ENCODE assay signal across 1 cellular context in the genomic region with DNA sequence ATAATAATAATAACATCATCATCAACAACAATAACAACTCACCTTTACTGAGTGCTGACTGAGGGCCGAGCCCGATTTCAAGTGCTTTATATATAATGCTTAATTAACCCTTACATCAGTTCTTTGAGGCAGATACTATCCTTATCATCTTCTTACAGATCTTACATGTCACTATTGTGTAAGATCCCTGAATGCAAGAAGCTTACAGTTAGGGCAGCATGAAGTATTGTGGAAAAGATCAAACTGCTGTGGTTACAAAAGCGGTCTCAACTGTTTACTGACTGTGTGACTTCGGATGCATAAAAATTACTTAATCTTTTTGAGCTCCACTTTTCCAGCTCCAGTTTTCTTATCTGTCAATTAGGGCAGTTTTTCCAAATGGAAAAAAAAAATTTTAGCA.
TF ChIP-seq lines count a peak whose summit lies in the region.

No MANE protein-coding gene starts in this region.

TF ChIP-seq in A549, 52 proteins besides CTCF, POLR2A, EP300 and RAD21 (continued from another document):
- TF ChIP-seq USF2 (IDR thresholded peaks at IDR 0.05): no peak
- TF ChIP-seq, protein P1, sequence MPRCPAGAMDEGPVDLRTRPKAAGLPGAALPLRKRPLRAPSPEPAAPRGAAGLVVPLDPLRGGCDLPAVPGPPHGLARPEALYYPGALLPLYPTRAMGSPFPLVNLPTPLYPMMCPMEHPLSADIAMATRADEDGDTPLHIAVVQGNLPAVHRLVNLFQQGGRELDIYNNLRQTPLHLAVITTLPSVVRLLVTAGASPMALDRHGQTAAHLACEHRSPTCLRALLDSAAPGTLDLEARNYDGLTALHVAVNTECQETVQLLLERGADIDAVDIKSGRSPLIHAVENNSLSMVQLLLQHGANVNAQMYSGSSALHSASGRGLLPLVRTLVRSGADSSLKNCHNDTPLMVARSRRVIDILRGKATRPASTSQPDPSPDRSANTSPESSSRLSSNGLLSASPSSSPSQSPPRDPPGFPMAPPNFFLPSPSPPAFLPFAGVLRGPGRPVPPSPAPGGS (IDR thresholded peaks at IDR 0.05): no peak
- no peak for TF ChIP-seq MAFK (IDR thresholded peaks at IDR 0.05; ENCODE audit: partially characterized antibody)
- no peak for TF ChIP-seq KDM1A (IDR thresholded peaks at IDR 0.05; ENCODE audit: low read depth)
